In the genomic region with DNA sequence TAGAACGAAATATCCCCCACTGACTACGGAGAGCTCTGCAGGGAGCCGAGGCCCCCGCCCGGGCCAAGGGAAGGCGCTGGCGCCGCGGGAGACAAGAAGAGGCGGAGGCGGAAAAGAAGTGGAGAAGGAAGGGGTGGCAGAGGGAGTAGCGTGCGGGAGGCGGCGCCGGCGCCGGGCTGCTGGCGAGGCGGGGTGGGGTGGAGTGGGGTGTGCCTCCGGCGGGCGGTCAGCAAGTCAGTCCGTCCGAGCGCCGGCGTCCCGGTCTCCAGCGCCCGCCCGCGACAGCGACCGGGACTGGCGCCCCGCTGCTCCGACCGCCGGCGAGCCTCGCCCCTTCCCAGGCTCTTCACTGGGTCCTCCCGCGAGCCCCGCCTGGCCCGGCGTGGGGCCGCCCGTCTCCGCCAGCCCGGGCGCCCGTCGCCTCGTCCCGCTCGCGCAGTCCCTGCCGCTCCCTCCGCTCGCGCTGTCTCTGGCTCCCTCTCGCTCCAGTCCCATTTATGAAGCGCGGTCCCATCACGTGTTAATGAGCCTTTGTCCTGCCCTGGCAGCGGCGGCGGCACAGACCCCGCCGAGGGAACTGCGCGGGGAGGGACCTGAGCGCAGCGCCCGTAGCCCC, we compare ENCODE assay signal across 8 cellular contexts. TPM values are rescaled to one million over a fixed set of nuclear protein-coding genes. Genes with fewer than 3 reads are reported as not detected.
DNase-seq lines count a peak whose midpoint lies in the region; ATAC-seq and TF ChIP-seq lines count a peak whose summit lies in the region.

CNR1 (minus strand) TSS at position 471 of the 616 bp plus-strand sequence. CDS start 21,073 bp downstream, outside the sequence.

- H3K4me2 ChIP-seq in SK-N-SH = peak within 1 kb of the TSS; percentile 79

- TF ChIP-seq RAD21 in SK-N-SH (IDR thresholded peaks at IDR 0.05; ENCODE audit: low read length) = peak; percentile 17; the same call in 1 of the 2 replicates

- no peaks in the 10 kb centered on the region for H3K79me2 ChIP-seq in SK-N-SH (ENCODE audit: insufficient read depth)

- H3K27ac ChIP-seq in HUES6 (ENCODE audit: low read depth, low read length) (no peak within 1 kb of the TSS), SK-N-SH (ENCODE audit: low read depth in 2 of 2, low read length in 1 of 2) (no peak within 1 kb of the TSS), uterus (peak within 1 kb of the TSS; percentile 33 to 45)

- H3K4me1 ChIP-seq in HUES6 (ENCODE audit: control insufficient read depth, insufficient read depth, low read length) = no peaks in the 10 kb centered on the region
- peaks cover 0 to 4% of the 10 kb centered on the region in 2 experiments; a peak in 1 of 4 replicates for H3K4me1 ChIP-seq in SK-N-SH (ENCODE audit: control insufficient read depth in 1 of 2, insufficient read depth in 2 of 2, low read depth in 1 of 2, low read length in 1 of 2)
- no peaks in the 10 kb centered on the region for H3K4me1 ChIP-seq in endocrine pancreas (ENCODE audit: control insufficient read depth, insufficient read depth, low read length)
- peaks cover 0 to 17% of the 10 kb centered on the region in 2 donors for H3K4me1 ChIP-seq in uterus

- H4K20me1 ChIP-seq in SK-N-SH (ENCODE audit: insufficient read depth) = no peaks in the 10 kb centered on the region

- no peak for DNase-seq in GM10248 (ENCODE audit: extremely low spot score)
- DNase-seq in SK-N-SH = peak; percentile 83
- DNase-seq in mucosa of gallbladder (ENCODE audit: low spot score) = peak; percentile 65
- DNase-seq in uterus = peak; percentile 21 to 32
- DNase-seq in SW 1271 (lab: John Stamatoyannopoulos, UW) = no peak

- TF ChIP-seq CTCF in GM10248 (IDR thresholded peaks at IDR 0.05; ENCODE audit: control extremely low read depth, extremely low read depth, low read depth, missing control alignments) (peak; percentile 39), SK-N-SH (IDR thresholded peaks at IDR 0.05) (no peak), uterus (IDR thresholded peaks at IDR 0.05) (peak in 1 of 4 experiments; percentile 8)

- H3K9me3 ChIP-seq in HUES6 (ENCODE audit: control insufficient read depth, insufficient read depth, low read depth, low read length) (no peaks in the 10 kb centered on the region), SK-N-SH (no peaks in the 10 kb centered on the region), endocrine pancreas (ENCODE audit: control insufficient read depth, low read length) (no peaks in the 10 kb centered on the region), uterus (no peaks in the 10 kb centered on the region)

- peak; percentile 22 to 26 for TF ChIP-seq POLR2A in uterus (IDR thresholded peaks at IDR 0.05)

- POLR2A ChIA-PET in GM10248 (lab: Yijun Ruan, JAX) (interaction anchor here (0.5 kb wide), 1 partner anchor 366 kb away, joined by 4 read pairs; no protein-coding TSS in a partner anchor), SK-N-SH (lab: Yijun Ruan, JAX) (interaction anchor here (0.6 kb wide), 1 partner anchor 441 kb away, joined by 3 read pairs; no protein-coding TSS in a partner anchor)

- H3K4me3 ChIP-seq in HUES6 (ENCODE audit: low read depth, low read length) (peak within 1 kb of the TSS; percentile 75), SK-N-SH (ENCODE audit: low read depth in 2 of 2, low read length in 1 of 2) (peak within 1 kb of the TSS; percentile 40 to 51), endocrine pancreas (ENCODE audit: control insufficient read depth, insufficient read depth, low read length) (no peak within 1 kb of the TSS), uterus (peak within 1 kb of the TSS; percentile 36 to 44)

- H3K27me3 ChIP-seq in HUES6 (ENCODE audit: control insufficient read depth, insufficient read depth, low read length) = peaks cover 68% of the 10 kb centered on the region
- peaks cover 35% of the 10 kb centered on the region for H3K27me3 ChIP-seq in SK-N-SH (ENCODE audit: insufficient read depth)
- H3K27me3 ChIP-seq in endocrine pancreas (ENCODE audit: control insufficient read depth, insufficient read depth, low read length) = peaks cover 8% of the 10 kb centered on the region
- H3K27me3 ChIP-seq in uterus = peaks cover 11 to 12% of the 10 kb centered on the region in 2 donors

- H3F3A ChIP-seq in SK-N-SH (replicated peaks; ENCODE audit: insufficient read depth) = no peaks in the 10 kb centered on the region

- ATAC-seq in GM21367 (IDR thresholded peaks at IDR 0.05; ENCODE audit: unreplicated experiment) = peak; percentile 53

- no peaks in the 10 kb centered on the region for H3K9me2 ChIP-seq in SK-N-SH

- intact Hi-C loops in uterus (cut with DNase I; ENCODE audit: low total_unique reads) = no loop called here

- 6% methylated on average over 32 of the region's 76 CpGs for WGBS in SK-N-SH (ENCODE audit: low lambda C conversion rate)

- peak within 1 kb of the TSS; percentile 87 for H2AFZ ChIP-seq in SK-N-SH (ENCODE audit: low read depth)

- peak within 1 kb of the TSS; percentile 52 for H3K9ac ChIP-seq in HUES6 (ENCODE audit: low read length)
- no peak within 1 kb of the TSS for H3K9ac ChIP-seq in SK-N-SH
- H3K9ac ChIP-seq in endocrine pancreas (ENCODE audit: control insufficient read depth, insufficient read depth, low read length) = peak within 1 kb of the TSS; percentile 6

- no peak for TF ChIP-seq EP300 in SK-N-SH (IDR thresholded peaks at IDR 0.05; ENCODE audit: borderline replicate concordance in 1 of 2, low read depth in 1 of 2, low read length in 1 of 2)

- CTCF ChIA-PET in GM10248 (lab: Yijun Ruan, JAX) = interaction anchor here (0.9 to 2.2 kb wide), 7 partner anchors 16 to 705 kb away, joined by 3 to 9 read pairs (median 4); no protein-coding TSS in a partner anchor
- CTCF ChIA-PET in SK-N-SH (lab: Yijun Ruan, JAX) = interaction anchor here (1.5 kb wide), 1 partner anchor 705 kb away, joined by 3 read pairs; no protein-coding TSS in a partner anchor

- H3K36me3 ChIP-seq in HUES6 (ENCODE audit: control insufficient read depth, insufficient read depth, low read length) = no peaks in the 10 kb centered on the region
- no peaks in the 10 kb centered on the region for H3K36me3 ChIP-seq in SK-N-SH (replicated peaks in 1 of 2; ENCODE audit: control insufficient read depth in 1 of 2, insufficient read depth in 2 of 2, low read length in 1 of 2)
- H3K36me3 ChIP-seq in endocrine pancreas (ENCODE audit: control insufficient read depth, insufficient read depth, low read length) = no peaks in the 10 kb centered on the region
- H3K36me3 ChIP-seq in uterus = no peaks in the 10 kb centered on the region

TF ChIP-seq in SK-N-SH, 30 proteins besides CTCF, POLR2A, EP300 and RAD21:
- no peak for TF ChIP-seq TEAD4 (IDR thresholded peaks at IDR 0.05; ENCODE audit: borderline replicate concordance, insufficient read depth)
- TF ChIP-seq POLR2AphosphoS5 (IDR thresholded peaks at IDR 0.05; ENCODE audit: low read depth, low read length) = no peak
- TF ChIP-seq EZH2phosphoT487 (IDR thresholded peaks at IDR 0.05; ENCODE audit: borderline replicate concordance, low read depth) = no peak
- TF ChIP-seq MXI1 (IDR thresholded peaks at IDR 0.05; ENCODE audit: low read depth, low read length) = no peak; the same call in 1 of the 2 replicates
- no peak for TF ChIP-seq GATA2 (CRISPR knock-in tag; IDR thresholded peaks at IDR 0.05)
- no peak for TF ChIP-seq FOSL2 (IDR thresholded peaks at IDR 0.05; ENCODE audit: borderline replicate concordance, low read depth)
- no peak for TF ChIP-seq SIN3A (IDR thresholded peaks at IDR 0.05; ENCODE audit: borderline replicate concordance, low read depth, low read length)
- TF ChIP-seq IRF3 (IDR thresholded peaks at IDR 0.05; ENCODE audit: low read depth, low read length) = no peak
- TF ChIP-seq RFX5 (IDR thresholded peaks at IDR 0.05; ENCODE audit: low read length) = no peak
- TF ChIP-seq, protein P1, sequence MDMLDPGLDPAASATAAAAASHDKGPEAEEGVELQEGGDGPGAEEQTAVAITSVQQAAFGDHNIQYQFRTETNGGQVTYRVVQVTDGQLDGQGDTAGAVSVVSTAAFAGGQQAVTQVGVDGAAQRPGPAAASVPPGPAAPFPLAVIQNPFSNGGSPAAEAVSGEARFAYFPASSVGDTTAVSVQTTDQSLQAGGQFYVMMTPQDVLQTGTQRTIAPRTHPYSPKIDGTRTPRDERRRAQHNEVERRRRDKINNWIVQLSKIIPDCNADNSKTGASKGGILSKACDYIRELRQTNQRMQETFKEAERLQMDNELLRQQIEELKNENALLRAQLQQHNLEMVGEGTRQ (IDR thresholded peaks at IDR 0.05; ENCODE audit: borderline replicate concordance, low read depth, low read length) = no peak
- no peak for TF ChIP-seq JUND (IDR thresholded peaks at IDR 0.05)
- no peak for TF ChIP-seq CHD2 (IDR thresholded peaks at IDR 0.05; ENCODE audit: low read length, partially characterized antibody)
- no peak for TF ChIP-seq FOXJ3 (CRISPR knock-in tag; IDR thresholded peaks at IDR 0.05)
- no peak for TF ChIP-seq ZBTB33 (IDR thresholded peaks at IDR 0.05; ENCODE audit: borderline replicate concordance, low read depth)

RNA-seq across cellular contexts. Expression of gene CNR1, which starts in this region (rescaled TPM):
- polyA plus RNA-seq in SK-N-SH (2012; rRNA removed) = not detected in 2 replicates
- polyA plus RNA-seq in SK-N-SH (2012; cell fraction: cytosol; rRNA removed) = not detected in 2 replicates
- polyA plus RNA-seq in SK-N-SH (2012; cell fraction: nucleus; rRNA removed) = not detected in 2 replicates
- total RNA-seq in mucosa of gallbladder = 3.7 TPM
- total RNA-seq in uterus = 10 to 100 TPM in 1 of 4 donors, 1 to 10 TPM in 3; 1.4 to 11.0 (median 7.3) TPM

Comparison
In these comparisons a context has a peak if more than half of its experiments do, and no peak if none do; other contexts are left out.
1. Peak in DNase-seq, H3K4me3 ChIP-seq and H3K4me2 ChIP-seq in SK-N-SH; RNA of the gene not detected or under 1 TPM.
2. DNase-seq: peak in mucosa of gallbladder (single experiment) and uterus (2 of 2); none in GM10248 (single experiment) and SW 1271 (0 of 2).
3. H3K27ac ChIP-seq: peak in uterus (2 of 2); none in HUES6 (single experiment) and SK-N-SH (0 of 2).